ENCODE assay signal across 9 cellular contexts in the genomic region with DNA sequence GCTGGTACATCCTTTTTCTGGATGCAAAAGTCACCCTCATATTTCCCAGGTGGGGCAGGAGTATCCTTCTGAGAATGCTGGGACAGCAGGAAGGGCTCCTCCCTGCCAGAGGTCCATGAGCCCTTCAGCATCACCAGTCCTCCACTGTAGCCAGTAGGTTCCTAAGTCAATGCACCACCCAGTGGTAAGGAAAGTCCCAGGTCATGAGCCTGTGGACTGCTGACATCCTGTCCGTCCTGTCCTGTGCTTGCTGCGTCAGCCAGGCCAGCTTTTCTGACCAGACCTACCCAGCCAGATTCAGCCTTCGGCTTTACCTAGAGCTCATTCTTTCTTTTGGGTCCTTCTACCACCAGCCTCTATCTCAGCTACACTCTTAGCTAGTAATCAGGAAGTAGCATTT. TPM values are rescaled to one million over a fixed set of nuclear protein-coding genes. Genes with fewer than 3 reads are reported as not detected.
DNase-seq lines count a peak whose midpoint lies in the region; ATAC-seq and TF ChIP-seq lines count a peak whose summit lies in the region.
"Had no signal": no experiment of that assay in that cellular context is flagged by ENCODE, and none has a peak within 500 bp of the region (broad histone marks: within the 10 kb centered on the region; RNA-seq: fewer than 3 reads in every experiment).

No MANE protein-coding gene starts in this region.

- no peak for ATAC-seq in GM18511 (IDR thresholded peaks at IDR 0.05; ENCODE audit: unreplicated experiment)

- peaks cover 29% of the 10 kb centered on the region for H3K4me1 Mint-ChIP-seq in chondrocyte (ENCODE audit: low read depth)

- H3K27me3 Mint-ChIP-seq in chondrocyte (ENCODE audit: low read depth): no peaks in the 10 kb centered on the region

- no peak overlapping the region for H3K27ac Mint-ChIP-seq in chondrocyte (ENCODE audit: unreplicated experiment)

- no peak overlapping the region for H3K4me3 Mint-ChIP-seq in chondrocyte (ENCODE audit: unreplicated experiment)

- no peaks in the 10 kb centered on the region for H3K36me3 Mint-ChIP-seq in chondrocyte (ENCODE audit: low read depth)

- no peaks in the 10 kb centered on the region for H3K9me3 Mint-ChIP-seq in chondrocyte (ENCODE audit: low read depth)

- peak; percentile 28 for TF ChIP-seq CTCF in chondrocyte (IDR thresholded peaks at IDR 0.05)

- DNase-seq in COLO668 (lab: John Stamatoyannopoulos, UW; ENCODE audit: unreplicated experiment): peak; percentile 20
- peak; percentile 20 for DNase-seq in LHCN-M2 (ENCODE audit: low read depth)
- DNase-seq in chondrocyte (ENCODE audit: low spot score): no peak
- peak; percentile 81 to 84 for DNase-seq in lung microvascular endothelial cell (ENCODE audit: low read depth in 2 of 2)
- no peak for DNase-seq in cortex of kidney (lab: John Stamatoyannopoulos, UW)
- no peak for DNase-seq in hepatic stellate cell (ENCODE audit: low spot score)
- DNase-seq in cerebellum (ENCODE audit: low spot score): no peak
- DNase-seq: effector CD4-positive, alpha-beta T cell had no signal

RNA-seq across cellular contexts. Expression of gene ACTN1, which starts 23.0 kb away (rescaled TPM):
- 292 and 318 TPM in 2 replicates for total RNA-seq in LHCN-M2 (2014; rRNA removed)
- 584 TPM for polyA plus RNA-seq in LHCN-M2 (2012)
- 808 to 1,105 TPM (median 1,102 TPM) in 3 replicates for total RNA-seq in chondrocyte
- 169 and 219 TPM in 2 replicates for total RNA-seq in lung microvascular endothelial cell
- total RNA-seq in cerebellum: 23.1 TPM

Comparison
In these comparisons a context has a peak if more than half of its experiments do, and no peak if none do; other contexts are left out.
1. DNase-seq: peak in COLO668 (single experiment), LHCN-M2 (single experiment) and lung microvascular endothelial cell (2 of 2); none in chondrocyte (single experiment), cortex of kidney (single experiment), hepatic stellate cell (single experiment) and cerebellum (single experiment).